9 cellular contexts compared by ENCODE assay signal in genomic region chr1:47708658-47709301, GRCh38.
DNase-seq lines count a peak whose midpoint lies in the region; ATAC-seq, FAIRE-seq and TF ChIP-seq lines count a peak whose summit lies in the region.
"Had no signal": no experiment of that assay in that cellular context is flagged by ENCODE, and none has a peak within 500 bp of the region (broad histone marks: within the 10 kb centered on the region; RNA-seq: fewer than 3 reads in every experiment).

No MANE protein-coding gene starts in this region.

- peak overlapping the region; percentile 93 for H3K4me2 ChIP-seq in A549
- H3K4me2 ChIP-seq in GM23338 = peak overlapping the region; percentile 93

- H4K20me1 ChIP-seq in GM23338 (replicated peaks; ENCODE audit: insufficient read depth) = peaks cover 1% of the 10 kb centered on the region; the same call in 1 of the 2 replicates

- H3K4me3 ChIP-seq in A549 = peak overlapping the region; percentile 51
- peak overlapping the region; percentile 63 for H3K4me3 ChIP-seq in GM23338
- peak overlapping the region; percentile 35 to 60 (median 38) for H3K4me3 ChIP-seq in breast epithelium

- intact Hi-C loops in breast epithelium (cut with DNase I; ENCODE audit: low total_unique reads) = no loop called here

- peak overlapping the region; percentile 97 for H2AFZ ChIP-seq in GM23338

- 48% methylated on average over 26 of the region's 42 CpGs for WGBS in A549 (ENCODE audit: missing lambda C conversion rate)

- no peak for TF ChIP-seq RAD21 in A549 (conservative IDR thresholded peaks at IDR 0.05 in 1 of 2, IDR thresholded peaks at IDR 0.05 in 1 of 2)

- no peaks in the 10 kb centered on the region for H3K36me3 Mint-ChIP-seq in GM23338 (ENCODE audit: low read depth)

- peak overlapping the region; percentile 74 for H3K4me3 Mint-ChIP-seq in GM23338

- H3K79me2 ChIP-seq in GM23338 (replicated peaks; ENCODE audit: insufficient read depth) = no peaks in the 10 kb centered on the region

- H3K27me3 ChIP-seq in GM23338 (ENCODE audit: insufficient read depth) (peaks cover 94% of the 10 kb centered on the region), breast epithelium (peaks cover 3 to 67% of the 10 kb centered on the region in 2 donors)

- H3K9me3 Mint-ChIP-seq in GM23338 = no peaks in the 10 kb centered on the region; the same call in 2 of the 3 replicates

- CTCF ChIA-PET in A549 (lab: Yijun Ruan, JAX) = interaction anchor here (0.7 to 13.2 kb wide), 16 partner anchors 10 to 320 kb away, joined by 3 to 296 read pairs (median 6); partner anchors contain the start of gene FOXD2

- H3K4me1 Mint-ChIP-seq in GM23338 = peaks cover 17% of the 10 kb centered on the region

- no peak for TF ChIP-seq POLR2A in A549 (IDR thresholded peaks at IDR 0.05; ENCODE audit: low read length)
- no peak for TF ChIP-seq POLR2A in breast epithelium (IDR thresholded peaks at IDR 0.05)

- TF ChIP-seq EP300 in A549 (IDR thresholded peaks at IDR 0.05) = no peak

- no peaks in the 10 kb centered on the region for H3K36me3 ChIP-seq in GM23338 (ENCODE audit: insufficient read depth)
- no peaks in the 10 kb centered on the region for H3K36me3 ChIP-seq in breast epithelium

- H3K4me1 ChIP-seq in A549 (peaks cover 12% of the 10 kb centered on the region; the same call in 2 of the 3 replicates), GM23338 (ENCODE audit: insufficient read depth) (peaks cover 7% of the 10 kb centered on the region), breast epithelium (peaks cover 0 to 12% of the 10 kb centered on the region in 2 donors)

- POLR2A ChIA-PET in A549 (lab: Yijun Ruan, JAX) = interaction anchor here (1.8 kb wide), 1 partner anchor 271 kb away, joined by 13 read pairs; the partner anchor contains the start of gene FOXD2

- H3K27me3 Mint-ChIP-seq in GM23338 (ENCODE audit: insufficient read depth, low read depth, poor library complexity) = peaks cover 76% of the 10 kb centered on the region

- H3K9me3 ChIP-seq in A549 = no peaks in the 10 kb centered on the region
- H3K9me3 ChIP-seq in breast epithelium = no peaks in the 10 kb centered on the region

- no peaks in the 10 kb centered on the region for H3K9me2 ChIP-seq in GM23338 (ENCODE audit: insufficient read depth)

- H3K27ac ChIP-seq in A549 (peak overlapping the region; percentile 69 to 87; a peak in 5 of 6 replicates), GM23338 (ENCODE audit: low read depth) (no peak overlapping the region), breast epithelium (peak overlapping the region in 1 of 2 donors; percentile 63)

- TF ChIP-seq CTCF in A549 (IDR thresholded peaks at IDR 0.05) (no peak), GM23338 (conservative IDR thresholded peaks at IDR 0.05; ENCODE audit: low read depth in 2 of 2) (no peak), breast epithelium (IDR thresholded peaks at IDR 0.05) (no peak)

- ATAC-seq in A549 (peak; percentile 4 to 33; a peak in 3 of 6 replicates), GM23338 (peak; percentile 61), GM21515 (IDR thresholded peaks at IDR 0.05; ENCODE audit: unreplicated experiment) (no peak)

- DNase-seq in A549 (ENCODE audit: low read depth in 1 of 2, low spot score in 1 of 2) (peak; percentile 23 to 37), GM23338 (ENCODE audit: low spot score) (peak; percentile 96), breast epithelium (ENCODE audit: low spot score in 2 of 2) (no peak), mesenteric fat pad (ENCODE audit: low spot score) (peak; percentile 82), cerebellum (ENCODE audit: low spot score) (no peak), Ammon's horn (ENCODE audit: low spot score) (no peak)
- DNase-seq in NK-92 treated with Interleukin-12 subunit alpha and Interleukin-12 subunit beta, amount 100 ng/mL, for 24 hours (lab: John Stamatoyannopoulos, UW) = no peak

- no peak for FAIRE-seq in A549 (lab: Jason Lieb, UNC)
- FAIRE-seq: RCC 7860 had no signal

- H3F3A ChIP-seq in GM23338 (replicated peaks; ENCODE audit: low read depth) = no peaks in the 10 kb centered on the region

- H3K27ac Mint-ChIP-seq in GM23338 = no peak overlapping the region

TF ChIP-seq in A549, 52 proteins besides CTCF, POLR2A, EP300 and RAD21:
- no peak for TF ChIP-seq NFE2L2 (conservative IDR thresholded peaks at IDR 0.05; ENCODE audit: low read length)
- TF ChIP-seq CBX8 (IDR thresholded peaks at IDR 0.05) = no peak
- no peak for TF ChIP-seq NR3C1 (IDR thresholded peaks at IDR 0.05)
- no peak for TF ChIP-seq RNF2 (IDR thresholded peaks at IDR 0.05; ENCODE audit: borderline replicate concordance, low read depth)
- TF ChIP-seq FOSL2 (IDR thresholded peaks at IDR 0.05) = no peak
- no peak for TF ChIP-seq FOSL2 (CRISPR knock-in tag; IDR thresholded peaks at IDR 0.05)
- TF ChIP-seq CHD4 (IDR thresholded peaks at IDR 0.05; ENCODE audit: borderline replicate concordance) = no peak
- no peak for TF ChIP-seq CEBPB (IDR thresholded peaks at IDR 0.05)
- no peak for TF ChIP-seq TP53 (CRISPR knock-in tag; IDR thresholded peaks at IDR 0.05)
- no peak for TF ChIP-seq HDAC2 (IDR thresholded peaks at IDR 0.05)
- no peak for TF ChIP-seq MAZ (IDR thresholded peaks at IDR 0.05; ENCODE audit: borderline replicate concordance, low read depth, low read length)

TF ChIP-seq in GM23338, 12 proteins besides CTCF, POLR2A, EP300 and RAD21 (continues in another document):
- TF ChIP-seq ZNF114 (CRISPR knock-in tag; IDR thresholded peaks at IDR 0.05) = no peak
- no peak for TF ChIP-seq JUNB (IDR thresholded peaks at IDR 0.05; ENCODE audit: unreplicated experiment)
- TF ChIP-seq CREB1 (CRISPR knock-in tag; IDR thresholded peaks at IDR 0.05; ENCODE audit: low read depth) = 0 out of 2 replicates have a peak, but pooled peaks have one; percentile 24
- TF ChIP-seq NANOG (IDR thresholded peaks at IDR 0.05; ENCODE audit: borderline replicate concordance) = no peak
- TF ChIP-seq EZH2 (IDR thresholded peaks at IDR 0.05; ENCODE audit: low read depth, unreplicated experiment) = peak; percentile 84
- no peak for TF ChIP-seq POLR2AphosphoS5 (IDR thresholded peaks at IDR 0.05; ENCODE audit: low read depth)
- TF ChIP-seq ZNF462 (CRISPR knock-in tag; IDR thresholded peaks at IDR 0.05) = no peak
- no peak for TF ChIP-seq ZNF331 (CRISPR knock-in tag; IDR thresholded peaks at IDR 0.05; ENCODE audit: low read depth)
- TF ChIP-seq STAT1 (IDR thresholded peaks at IDR 0.05; ENCODE audit: unreplicated experiment) = no peak

Comparison
In these comparisons a context has a peak if more than half of its experiments do, and no peak if none do; other contexts are left out.
1. DNase-seq: peak in A549 (2 of 2), GM23338 (single experiment) and mesenteric fat pad (single experiment); none in breast epithelium (0 of 2), cerebellum (single experiment), NK-92 treated with Interleukin-12 subunit alpha and Interleukin-12 subunit beta, amount 100 ng/mL, for 24 hours (single experiment) and Ammon's horn (single experiment).
2. Peak in every context shown above with its lines, with median percentiles within 50 percentile points of each other: H3K4me3 ChIP-seq.